8 cellular contexts compared by ENCODE assay signal in genomic region chr14:75063491-75064204, GRCh38. TPM values are rescaled to one million over a fixed set of nuclear protein-coding genes. Genes with fewer than 3 reads are reported as not detected.
DNase-seq lines count a peak whose midpoint lies in the region; ATAC-seq lines count a peak whose summit lies in the region.

Gene ACYP1, minus strand, starts transcription at chr14:75064024. Its CDS starts 471 bp downstream, at chr14:75063553.

- peak within 1 kb of the TSS; percentile 60 for H3K27ac ChIP-seq in HUES48 (ENCODE audit: low read depth, low read length)

- H3K4me1 ChIP-seq in HUES48 (ENCODE audit: control insufficient read depth, insufficient read depth, low read length) (no peaks in the 10 kb centered on the region), NT2/D1 (ENCODE audit: insufficient read depth, insufficient read length) (no peaks in the 10 kb centered on the region), endocrine pancreas (ENCODE audit: control insufficient read depth, insufficient read depth, low read length) (peaks cover 10% of the 10 kb centered on the region)

- peak within 1 kb of the TSS; percentile 100 for H3K4me3 Mint-ChIP-seq in activated CD8-positive, alpha-beta memory T cell treated with anti-CD3 and anti-CD28 coated beads, Interleukin-2, amount 10 ng/mL, durations not matched to agents 7 days and 5 days

- CTCF ChIA-PET in activated CD8-positive, alpha-beta memory T cell treated with anti-CD3 and anti-CD28 coated beads, Interleukin-2, amount 10 ng/mL, durations not matched to agents 7 days and 5 days (lab: Charles Lee), result interaction anchor here (0.8 to 5.0 kb wide), 13 partner anchors 12 to 239 kb away, joined by 3 to 20 read pairs (median 4); partner anchors contain the start of genes EIF2B2 and MLH3

- H3K4me3 ChIP-seq in HUES48 (ENCODE audit: low read depth, low read length) (peak within 1 kb of the TSS; percentile 88), NT2/D1 (ENCODE audit: insufficient read length, low read depth) (peak within 1 kb of the TSS; percentile 76), endocrine pancreas (ENCODE audit: control insufficient read depth, insufficient read depth, low read length) (peak within 1 kb of the TSS; percentile 70)

- peak; percentile 82 for DNase-seq in Caki2 (ENCODE audit: low read depth)
- DNase-seq in NT2/D1 (ENCODE audit: low read depth, low spot score), result peak; percentile 61
- DNase-seq in activated CD8-positive, alpha-beta memory T cell treated with anti-CD3 and anti-CD28 coated beads, Interleukin-2, amount 10 ng/mL, durations not matched to agents 7 days and 5 days, result peak; percentile 95
- peak; percentile 98 for DNase-seq in mesenteric fat pad (ENCODE audit: low spot score)
- peak; percentile 74 to 76 for DNase-seq in stimulated activated CD8-positive, alpha-beta memory T cell treated with anti-CD3 and anti-CD28 coated beads, Interleukin-15, amount 100 ng/mL, for 4 hours (ENCODE audit: low read depth in 2 of 2)

- no peaks in the 10 kb centered on the region for H3K9me3 ChIP-seq in HUES48 (ENCODE audit: control insufficient read depth, insufficient read depth, low read length)
- peaks cover 10% of the 10 kb centered on the region; the same call in 1 of the 2 replicates for H3K9me3 ChIP-seq in NT2/D1 (ENCODE audit: insufficient read depth, low read length)
- H3K9me3 ChIP-seq in endocrine pancreas (ENCODE audit: control insufficient read depth, low read length), result no peaks in the 10 kb centered on the region

- H3K27ac Mint-ChIP-seq in activated CD8-positive, alpha-beta memory T cell treated with anti-CD3 and anti-CD28 coated beads, Interleukin-2, amount 10 ng/mL, durations not matched to agents 7 days and 5 days, result peak within 1 kb of the TSS; percentile 98

- H3K9ac ChIP-seq in HUES48 (ENCODE audit: low read depth, low read length), result peak within 1 kb of the TSS; percentile 42
- peak within 1 kb of the TSS; percentile 84 for H3K9ac ChIP-seq in NT2/D1 (ENCODE audit: insufficient read length, low read depth)
- peak within 1 kb of the TSS; percentile 92 for H3K9ac ChIP-seq in endocrine pancreas (ENCODE audit: control insufficient read depth, insufficient read depth, low read length)

- peaks cover 46% of the 10 kb centered on the region for H3K4me1 Mint-ChIP-seq in activated CD8-positive, alpha-beta memory T cell treated with anti-CD3 and anti-CD28 coated beads, Interleukin-2, amount 10 ng/mL, durations not matched to agents 7 days and 5 days

- H3K36me3 ChIP-seq in HUES48 (ENCODE audit: control insufficient read depth, insufficient read depth, low read length), result peaks cover 15% of the 10 kb centered on the region
- H3K36me3 ChIP-seq in NT2/D1 (ENCODE audit: insufficient read depth, insufficient read length, low read length), result peaks cover 22% of the 10 kb centered on the region
- H3K36me3 ChIP-seq in endocrine pancreas (ENCODE audit: control insufficient read depth, insufficient read depth, low read length), result no peaks in the 10 kb centered on the region

- peaks cover 22% of the 10 kb centered on the region for H3K36me3 Mint-ChIP-seq in activated CD8-positive, alpha-beta memory T cell treated with anti-CD3 and anti-CD28 coated beads, Interleukin-2, amount 10 ng/mL, durations not matched to agents 7 days and 5 days

- in situ Hi-C loops in Caki2 (cut with HindIII; ENCODE audit: low pct_unique_long_range_greater_than_20kb, low sequenced_read_pairs), result no loop called here

- ATAC-seq in GM21423 (IDR thresholded peaks at IDR 0.05; ENCODE audit: unreplicated experiment), result peak; percentile 98
- ATAC-seq in activated CD8-positive, alpha-beta memory T cell treated with anti-CD3 and anti-CD28 coated beads, Interleukin-2, amount 10 ng/mL, durations not matched to agents 7 days and 5 days, result peak; percentile 99

- H3K9me3 Mint-ChIP-seq in activated CD8-positive, alpha-beta memory T cell treated with anti-CD3 and anti-CD28 coated beads, Interleukin-2, amount 10 ng/mL, durations not matched to agents 7 days and 5 days (ENCODE audit: low read depth), result no peaks in the 10 kb centered on the region

- H3K27me3 Mint-ChIP-seq in activated CD8-positive, alpha-beta memory T cell treated with anti-CD3 and anti-CD28 coated beads, Interleukin-2, amount 10 ng/mL, durations not matched to agents 7 days and 5 days, result no peaks in the 10 kb centered on the region

- H3K27me3 ChIP-seq in HUES48 (ENCODE audit: control insufficient read depth, insufficient read depth, low read length), result no peaks in the 10 kb centered on the region
- no peaks in the 10 kb centered on the region for H3K27me3 ChIP-seq in NT2/D1 (ENCODE audit: insufficient read depth, insufficient read length)
- no peaks in the 10 kb centered on the region for H3K27me3 ChIP-seq in endocrine pancreas (ENCODE audit: control insufficient read depth, insufficient read depth, low read length)

RNA-seq across cellular contexts. Expression of gene ACYP1, which starts in this region (rescaled TPM):
- 10.0 and 39.5 TPM in 2 replicates for total RNA-seq in Caki2 (2014; rRNA removed; shearing (Covaris generic); ENCODE audit: low replicate concordance)
- 10 to 100 TPM; 45.2 to 59.5 TPM for total RNA-seq in activated CD8-positive, alpha-beta memory T cell treated with anti-CD3 and anti-CD28 coated beads, Interleukin-2, amount 10 ng/mL, durations not matched to agents 7 days and 5 days
- 9.1 TPM for total RNA-seq in mesenteric fat pad

Comparison
In these comparisons a context has a peak if more than half of its experiments do, and no peak if none do; other contexts are left out.
1. Peak in every context shown above with its lines: DNase-seq, ATAC-seq, H3K4me3 ChIP-seq and H3K27ac ChIP-seq.
2. H3K9ac ChIP-seq: peak in every context shown above with its lines; median percentile 92 in endocrine pancreas; 84 in NT2/D1; 42 in HUES48.